Comparison of ENCODE assay signal across 1 cellular context in the genomic region with DNA sequence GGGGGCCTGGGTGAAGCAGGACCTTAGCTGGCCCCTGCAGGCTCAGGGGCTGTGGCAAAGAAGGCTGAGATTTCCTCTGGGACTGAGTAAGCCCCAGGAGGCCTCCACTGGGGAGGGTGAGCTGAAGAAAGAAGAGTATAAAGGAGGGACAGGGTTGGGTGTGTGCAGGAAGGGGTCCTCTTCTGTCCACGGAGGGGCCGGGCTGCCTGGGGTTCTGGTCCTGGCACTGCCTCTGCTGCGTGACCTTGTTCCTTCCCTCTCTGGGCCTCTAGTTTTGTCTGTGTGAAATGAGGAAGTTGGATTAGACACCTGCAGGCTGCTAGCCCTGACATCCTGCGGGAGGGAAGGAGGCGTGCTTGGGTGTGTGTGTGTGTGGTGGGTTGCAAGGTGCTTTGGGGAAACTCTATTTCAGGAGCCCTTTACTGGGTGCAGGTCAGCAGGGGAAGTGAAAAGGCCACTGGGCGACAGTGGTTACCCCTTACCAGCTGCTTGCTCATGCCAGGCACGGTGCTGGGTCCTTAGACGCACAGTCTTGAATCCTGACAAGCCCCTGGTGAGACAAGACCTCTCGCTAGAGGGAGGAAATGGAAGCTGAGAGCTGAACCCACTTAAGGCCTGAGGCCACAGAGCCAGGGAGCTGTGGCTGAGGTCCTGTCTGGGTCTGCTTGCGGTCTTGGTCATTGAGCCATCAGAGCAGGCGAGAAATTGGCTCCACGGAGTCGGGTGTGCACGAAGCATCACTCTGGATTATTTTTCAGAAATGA.
TF ChIP-seq lines count a peak whose summit lies in the region.

No MANE protein-coding gene starts in this region.

TF ChIP-seq in WTC11, 78 proteins besides CTCF, POLR2A, EP300 and RAD21 (continued from another document):
- TF ChIP-seq, protein P1, sequence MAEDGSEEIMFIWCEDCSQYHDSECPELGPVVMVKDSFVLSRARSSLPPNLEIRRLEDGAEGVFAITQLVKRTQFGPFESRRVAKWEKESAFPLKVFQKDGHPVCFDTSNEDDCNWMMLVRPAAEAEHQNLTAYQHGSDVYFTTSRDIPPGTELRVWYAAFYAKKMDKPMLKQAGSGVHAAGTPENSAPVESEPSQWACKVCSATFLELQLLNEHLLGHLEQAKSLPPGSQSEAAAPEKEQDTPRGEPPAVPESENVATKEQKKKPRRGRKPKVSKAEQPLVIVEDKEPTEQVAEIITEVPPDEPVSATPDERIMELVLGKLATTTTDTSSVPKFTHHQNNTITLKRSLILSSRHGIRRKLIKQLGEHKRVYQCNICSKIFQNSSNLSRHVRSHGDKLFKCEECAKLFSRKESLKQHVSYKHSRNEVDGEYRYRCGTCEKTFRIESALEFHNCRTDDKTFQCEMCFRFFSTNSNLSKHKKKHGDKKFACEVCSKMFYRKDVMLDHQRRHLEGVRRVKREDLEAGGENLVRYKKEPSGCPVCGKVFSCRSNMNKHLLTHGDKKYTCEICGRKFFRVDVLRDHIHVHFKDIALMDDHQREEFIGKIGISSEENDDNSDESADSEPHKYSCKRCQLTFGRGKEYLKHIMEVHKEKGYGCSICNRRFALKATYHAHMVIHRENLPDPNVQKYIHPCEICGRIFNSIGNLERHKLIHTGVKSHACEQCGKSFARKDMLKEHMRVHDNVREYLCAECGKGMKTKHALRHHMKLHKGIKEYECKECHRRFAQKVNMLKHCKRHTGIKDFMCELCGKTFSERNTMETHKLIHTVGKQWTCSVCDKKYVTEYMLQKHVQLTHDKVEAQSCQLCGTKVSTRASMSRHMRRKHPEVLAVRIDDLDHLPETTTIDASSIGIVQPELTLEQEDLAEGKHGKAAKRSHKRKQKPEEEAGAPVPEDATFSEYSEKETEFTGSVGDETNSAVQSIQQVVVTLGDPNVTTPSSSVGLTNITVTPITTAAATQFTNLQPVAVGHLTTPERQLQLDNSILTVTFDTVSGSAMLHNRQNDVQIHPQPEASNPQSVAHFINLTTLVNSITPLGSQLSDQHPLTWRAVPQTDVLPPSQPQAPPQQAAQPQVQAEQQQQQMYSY (CRISPR knock-in tag; IDR thresholded peaks at IDR 0.05), result no peak
- no peak for TF ChIP-seq FOXP1 (CRISPR knock-in tag; IDR thresholded peaks at IDR 0.05; ENCODE audit: borderline replicate concordance)
- TF ChIP-seq ZNF219 (CRISPR knock-in tag; IDR thresholded peaks at IDR 0.05; ENCODE audit: borderline replicate concordance), result no peak
- TF ChIP-seq ZNF317 (CRISPR knock-in tag; IDR thresholded peaks at IDR 0.05; ENCODE audit: borderline replicate concordance, low read depth), result no peak
